In the genomic region with DNA sequence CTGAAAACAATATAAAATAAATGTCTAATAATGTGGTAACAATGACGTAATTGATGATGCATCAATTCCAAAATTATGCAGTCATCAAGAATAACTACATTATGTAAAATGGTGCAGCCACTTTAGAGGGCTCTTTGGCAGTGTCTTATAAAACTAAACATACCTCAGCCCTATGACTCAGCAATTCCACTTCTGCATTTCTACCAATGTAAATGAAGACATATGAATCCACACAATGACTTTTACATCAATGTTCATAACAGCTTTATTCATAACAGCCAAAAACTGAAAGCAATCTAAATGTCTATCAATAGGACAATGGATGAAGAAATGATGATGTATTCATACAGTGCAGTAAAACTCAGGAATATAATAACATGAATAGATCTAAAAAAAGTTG, we compare ENCODE assay signal across 12 cellular contexts.
DNase-seq lines count a peak whose midpoint lies in the region; ATAC-seq and TF ChIP-seq lines count a peak whose summit lies in the region.
"Had no signal": no experiment of that assay in that cellular context is flagged by ENCODE, and none has a peak within 500 bp of the region (broad histone marks: within the 10 kb centered on the region; RNA-seq: fewer than 3 reads in every experiment).

No MANE protein-coding gene starts in this region.

- no peaks in the 10 kb centered on the region for H3K9me3 ChIP-seq in BLaER1 treated with 17β-estradiol and CSF1 and Interleukin-3, amounts not matched to agents 10 nM and 100 nM (replicated peaks in 1 of 11)
- H3K9me3 ChIP-seq in stomach (no peaks in the 10 kb centered on the region), adrenal gland (replicated peaks in 1 of 3) (no peaks in the 10 kb centered on the region)
- H3K9me3 ChIP-seq: thoracic aorta had no signal

- 16 to 82% (median 38%) methylated on average over 1 of the region's 1 CpG for WGBS in stomach, 5 donors
- WGBS in adrenal gland, 4 donors = 41 to 77% (median 55%) methylated on average over 1 of the region's 1 CpG

- no peaks in the 10 kb centered on the region for H3K36me3 ChIP-seq in BLaER1 treated with 17β-estradiol and CSF1 and Interleukin-3, amounts not matched to agents 10 nM and 100 nM
- H3K36me3 ChIP-seq in stomach (no peaks in the 10 kb centered on the region), adrenal gland (replicated peaks in 1 of 2) (no peaks in the 10 kb centered on the region)
- H3K36me3 ChIP-seq: cardiac muscle cell, thoracic aorta had no signal

- ATAC-seq in HG02610 (IDR thresholded peaks at IDR 0.05; ENCODE audit: unreplicated experiment) = peak; percentile 90

- peak; percentile 35 for DNase-seq in NCI-H460 (ENCODE audit: extremely low read depth, low read depth)
- peak; percentile 62 for DNase-seq in dermis blood vessel endothelial cell
- no peak for DNase-seq in germinal center (ENCODE audit: low spot score)
- DNase-seq in stomach = no peak
- no peak for DNase-seq in adrenal gland
- DNase-seq in SW480 (ENCODE audit: low spot score) = no peak
- DNase-seq: COR-L47, NCI-H2029 treated with DMSO at 0.1 percent for 48 hours had no signal

- H3K27me3 ChIP-seq in BLaER1 treated with 17β-estradiol and CSF1 and Interleukin-3, amounts not matched to agents 10 nM and 100 nM = no peaks in the 10 kb centered on the region
- no peaks in the 10 kb centered on the region for H3K27me3 ChIP-seq in stomach
- H3K27me3 ChIP-seq in adrenal gland = no peaks in the 10 kb centered on the region
- H3K27me3 ChIP-seq: cardiac muscle cell had no signal

- no peaks in the 10 kb centered on the region for H4K20me1 ChIP-seq in BLaER1 treated with 17β-estradiol and CSF1 and Interleukin-3, amounts not matched to agents 10 nM and 100 nM

- no peak for TF ChIP-seq CTCF in stomach (IDR thresholded peaks at IDR 0.05)
- no peak for TF ChIP-seq CTCF in adrenal gland (IDR thresholded peaks at IDR 0.05)

- no peak overlapping the region for H3K4me3 ChIP-seq in BLaER1 treated with 17β-estradiol and CSF1 and Interleukin-3, amounts not matched to agents 10 nM and 100 nM
- H3K4me3 ChIP-seq in stomach (no peak overlapping the region), adrenal gland (no peak overlapping the region)
- H3K4me3 ChIP-seq: cardiac muscle cell, thoracic aorta had no signal

- intact Hi-C loops in stomach (cut with DNase I; ENCODE audit: low total_unique reads) = no loop called here
- intact Hi-C loops in adrenal gland (cut with DNase I) = no loop called here

- no peak for TF ChIP-seq EP300 in stomach (IDR thresholded peaks at IDR 0.05)

- no peak overlapping the region for H3K9ac ChIP-seq in BLaER1 treated with 17β-estradiol and CSF1 and Interleukin-3, amounts not matched to agents 10 nM and 100 nM

- TF ChIP-seq POLR2A in stomach (IDR thresholded peaks at IDR 0.05) (no peak), adrenal gland (IDR thresholded peaks at IDR 0.05) (no peak)

- H3K27ac ChIP-seq in BLaER1 treated with 17β-estradiol and CSF1 and Interleukin-3, amounts not matched to agents 10 nM and 100 nM = peak overlapping the region in 7 of 11 experiments; percentile 1 to 65 (median 29); a peak in 7 of 22 replicates
- H3K27ac ChIP-seq in stomach (no peak overlapping the region), adrenal gland (no peak overlapping the region)
- H3K27ac ChIP-seq: cardiac muscle cell, thoracic aorta had no signal

- H3K4me2 ChIP-seq in BLaER1 treated with 17β-estradiol and CSF1 and Interleukin-3, amounts not matched to agents 10 nM and 100 nM = 0 out of 22 replicates have a peak overlapping the region, but pooled peaks of 1 of the 11 experiments have one; percentile 9

- peaks cover 0 to 13% (median 2%) of the 10 kb centered on the region in 10 experiments; a peak in 5 of 20 replicates for H3K4me1 ChIP-seq in BLaER1 treated with 17β-estradiol and CSF1 and Interleukin-3, amounts not matched to agents 10 nM and 100 nM
- peaks cover 0 to 4% (median 2%) of the 10 kb centered on the region in 4 donors for H3K4me1 ChIP-seq in stomach
- H3K4me1 ChIP-seq in adrenal gland (replicated peaks in 1 of 2) = peaks cover 0 to 12% of the 10 kb centered on the region in 2 donors

Comparison
In these comparisons a context has a peak if more than half of its experiments do, and no peak if none do; other contexts are left out.
1. H3K27ac ChIP-seq: peak in BLaER1 treated with 17β-estradiol and CSF1 and Interleukin-3, amounts not matched to agents 10 nM and 100 nM (7 of 11); none in stomach (0 of 5) and adrenal gland (0 of 5).
2. DNase-seq: peak in NCI-H460 (single experiment) and dermis blood vessel endothelial cell (single experiment); none in germinal center (single experiment), stomach (single experiment), adrenal gland (0 of 7) and SW480 (single experiment).